Comparison of ENCODE assay signal across 16 cellular contexts in genomic region chr11:80873309-80873999, GRCh38.
DNase-seq lines count a peak whose midpoint lies in the region; ATAC-seq and TF ChIP-seq lines count a peak whose summit lies in the region.
"Had no signal": no experiment of that assay in that cellular context is flagged by ENCODE, and none has a peak within 500 bp of the region (broad histone marks: within the 10 kb centered on the region; RNA-seq: fewer than 3 reads in every experiment).

No MANE protein-coding gene starts in this region.

- H3K9me3 Mint-ChIP-seq in T-cell = peaks cover 10 to 25% (median 12%) of the 10 kb centered on the region in 3 donors

- H3K4me3 ChIP-seq in GM12865 (ENCODE audit: low read depth, low read length) (no peak overlapping the region), Panc1 (ENCODE audit: low read depth in 2 of 2, low read length in 2 of 2) (no peak overlapping the region), fibroblast of lung (replicated peaks in 1 of 4; ENCODE audit: control extremely low read depth in 1 of 4, insufficient read depth in 1 of 4, low read depth in 3 of 4, low read length in 4 of 4) (no peak overlapping the region)
- H3K4me3 ChIP-seq: coronary artery had no signal

- no peaks in the 10 kb centered on the region for H4K20me1 ChIP-seq in fibroblast of lung (ENCODE audit: control insufficient read depth, extremely low read depth, insufficient read depth, low read length)

- no peaks in the 10 kb centered on the region for H3K4me1 Mint-ChIP-seq in T-cell
- H3K4me1 Mint-ChIP-seq: naive B cell had no signal

- BruUV-seq in Panc1 (replicated peaks; lab: Mats Ljungman, UMichigan) = no TSS peak

- H3K4me1 ChIP-seq in Panc1 (ENCODE audit: control insufficient read depth, insufficient read depth, low read length) = no peaks in the 10 kb centered on the region
- no peaks in the 10 kb centered on the region for H3K4me1 ChIP-seq in fibroblast of lung (ENCODE audit: control insufficient read depth, extremely low read depth, insufficient read depth, low read length)

- H3K27ac ChIP-seq in Panc1 (ENCODE audit: low read length) = no peak overlapping the region; the same call in 1 of the 2 replicates
- no peak overlapping the region for H3K27ac ChIP-seq in fibroblast of lung (ENCODE audit: insufficient read depth, low read length)
- H3K27ac ChIP-seq: coronary artery had no signal

- H3K9me3 ChIP-seq in Panc1 (ENCODE audit: control insufficient read depth, insufficient read depth, low read depth, low read length) = no peaks in the 10 kb centered on the region
- no peaks in the 10 kb centered on the region for H3K9me3 ChIP-seq in fibroblast of lung (ENCODE audit: control insufficient read depth, insufficient read depth, low read depth, low read length)

- H3K36me3 ChIP-seq in Panc1 (ENCODE audit: control insufficient read depth, insufficient read depth, low read length) = no peaks in the 10 kb centered on the region
- H3K36me3 ChIP-seq in fibroblast of lung (ENCODE audit: control insufficient read depth, insufficient read depth, low read length) = no peaks in the 10 kb centered on the region

- POLR2A ChIA-PET in Panc1 (lab: Charles Lee) (no interaction called here), T-cell (lab: Charles Lee) (no interaction called here)

- no peak overlapping the region for H3K27ac Mint-ChIP-seq in T-cell
- H3K27ac Mint-ChIP-seq: activated naive CD4-positive, alpha-beta T cell treated with anti-CD3 and anti-CD28 coated beads, Interleukin-2, amount 50 U/mL, for 72 hours; naive B cell; stimulated activated naive CD8-positive, alpha-beta T cell treated with anti-CD3 and anti-CD28 coated beads, Interleukin-15, Interleukin-2, amounts not matched to agents 100 ng/mL and 50 ng/mL, for 24 hours had no signal

- H3K27me3 ChIP-seq in Panc1 (ENCODE audit: control insufficient read depth, insufficient read depth, low read length) = no peaks in the 10 kb centered on the region
- no peaks in the 10 kb centered on the region for H3K27me3 ChIP-seq in fibroblast of lung (ENCODE audit: control insufficient read depth, insufficient read depth, low read length)

- no peaks in the 10 kb centered on the region for H3K79me2 ChIP-seq in fibroblast of lung (ENCODE audit: control insufficient read depth, insufficient read depth, low read length)

- H3K36me3 Mint-ChIP-seq in T-cell = no peaks in the 10 kb centered on the region
- H3K36me3 Mint-ChIP-seq: activated naive CD4-positive, alpha-beta T cell treated with anti-CD3 and anti-CD28 coated beads, Interleukin-2, amount 50 U/mL, for 72 hours; naive B cell had no signal

- H3K4me3 Mint-ChIP-seq in T-cell = no peak overlapping the region
- H3K4me3 Mint-ChIP-seq: naive B cell; stimulated activated naive CD8-positive, alpha-beta T cell treated with anti-CD3 and anti-CD28 coated beads, Interleukin-15, Interleukin-2, amounts not matched to agents 100 ng/mL and 50 ng/mL, for 24 hours had no signal

- H3K9ac ChIP-seq in fibroblast of lung (ENCODE audit: insufficient read depth, low read length) = no peak overlapping the region

- peak; percentile 57 for DNase-seq in GM12865 (ENCODE audit: low read depth)
- peak; percentile 10 for DNase-seq in Panc1 (ENCODE audit: low read depth, low spot score)
- DNase-seq in fibroblast of lung (ENCODE audit: low read depth in 2 of 2) = peak; percentile 24 to 51
- DNase-seq in stimulated activated CD4-positive, alpha-beta T cell treated with anti-CD3 and anti-CD28 coated beads, Interleukin-4, amount 100 ng/mL, for 1 hour = no peak
- no peak for DNase-seq in T-cell
- DNase-seq in SHP77 treated with DMSO at 0.1 percent for 48 hours (lab: John Stamatoyannopoulos, UW) = no peak
- DNase-seq in left ventricle myocardium superior = no peak
- DNase-seq: kidney; naive B cell; NCI-H345; Right ventricle myocardium superior; stimulated activated CD4-positive, alpha-beta T cell treated with anti-CD3 and anti-CD28 coated beads, Interleukin-2, amount 100 ng/mL, for 48 hours had no signal

- H2AFZ ChIP-seq in fibroblast of lung (ENCODE audit: low read length) = no peak overlapping the region

- CTCF ChIA-PET in Panc1 (lab: Charles Lee) = no interaction called here
- CTCF ChIA-PET in T-cell (lab: Charles Lee) = no interaction called here

- in situ Hi-C loops in Panc1 (cut with HindIII; ENCODE audit: low pct_unique_long_range_greater_than_20kb, low sequenced_read_pairs) = no loop called here

- intact Hi-C loops in Panc1 (cut with micrococcal nuclease; ENCODE audit: unreplicated experiment) (no loop called here), left ventricle myocardium superior (cut with micrococcal nuclease) (no loop called here)

- no peak for TF ChIP-seq CTCF in GM12865 (IDR thresholded peaks at IDR 0.05; ENCODE audit: insufficient read depth, low read depth, low read length, missing control alignments)
- TF ChIP-seq CTCF in Panc1 (IDR thresholded peaks at IDR 0.05) = no peak
- no peak for TF ChIP-seq CTCF in fibroblast of lung (conservative IDR thresholded peaks at IDR 0.05 in 1 of 2, IDR thresholded peaks at IDR 0.05 in 1 of 2; ENCODE audit: low read depth in 1 of 2, low read length in 2 of 2)

- ATAC-seq in HG03175 (IDR thresholded peaks at IDR 0.05; ENCODE audit: unreplicated experiment) (peak; percentile 43), Panc1 (no peak; the same call in 1 of the 2 replicates), T-cell (replicated peaks in 1 of 4) (no peak), left ventricle myocardium superior (no peak)
- ATAC-seq: activated naive CD4-positive, alpha-beta T cell treated with anti-CD3 and anti-CD28 coated beads, Interleukin-2, amount 50 U/mL, for 72 hours had no signal

- no peak overlapping the region for H3K4me2 ChIP-seq in fibroblast of lung (ENCODE audit: extremely low read depth, insufficient read depth, low read length)

- H3K27me3 Mint-ChIP-seq in T-cell = no peaks in the 10 kb centered on the region
- H3K27me3 Mint-ChIP-seq: naive B cell; stimulated activated naive CD8-positive, alpha-beta T cell treated with anti-CD3 and anti-CD28 coated beads, Interleukin-15, Interleukin-2, amounts not matched to agents 100 ng/mL and 50 ng/mL, for 24 hours had no signal

Comparison
In these comparisons a context has a peak if more than half of its experiments do, and no peak if none do; other contexts are left out.
1. DNase-seq: peak in GM12865 (single experiment), Panc1 (single experiment) and fibroblast of lung (2 of 2); none in stimulated activated CD4-positive, alpha-beta T cell treated with anti-CD3 and anti-CD28 coated beads, Interleukin-4, amount 100 ng/mL, for 1 hour (single experiment), T-cell (0 of 34), SHP77 treated with DMSO at 0.1 percent for 48 hours (single experiment) and left ventricle myocardium superior (single experiment).